27 cellular contexts compared by ENCODE assay signal in genomic region chr5:152607393-152608165, GRCh38.
DNase-seq lines count a peak whose midpoint lies in the region; ATAC-seq and TF ChIP-seq lines count a peak whose summit lies in the region.
"Had no signal": no experiment of that assay in that cellular context is flagged by ENCODE, and none has a peak within 500 bp of the region (broad histone marks: within the 10 kb centered on the region; RNA-seq: fewer than 3 reads in every experiment).

No MANE protein-coding gene starts in this region.

- H3K4me2 ChIP-seq in GM23338 (peak overlapping the region; percentile 21; the same call in 1 of the 2 replicates), neuronal stem cell (ENCODE audit: insufficient read depth, low read length, poor library complexity, severe bottlenecking) (no peak overlapping the region)
- H3K4me2 ChIP-seq: A549 had no signal

- peak; percentile 26 for DNase-seq in GM23338 (ENCODE audit: low spot score)
- DNase-seq in WTC11 (ENCODE audit: low spot score), result no peak
- no peak for DNase-seq in glutamatergic neuron
- peak; percentile 58 for DNase-seq in neuronal stem cell (ENCODE audit: low spot score)
- no peak for DNase-seq in GM03348 (ENCODE audit: low spot score)
- no peak for DNase-seq in cardiac septum (ENCODE audit: low spot score)
- DNase-seq: BE2C; Caco-2; CD4-positive, CD25-positive, alpha-beta regulatory T cell; DMS 273 treated with DMSO at 0.1 percent for 48 hours; DMS79 treated with DMSO at 0.1 percent for 48 hours; GM23248; HCEC 1CT; MG63; NCI-H1048; NCI-H1417 treated with DMSO at 0.1 percent for 48 hours; NCI-H187; NCI-H510A; NCI-H774; NK-92 treated with Interleukin-12 subunit alpha and Interleukin-12 subunit beta, amount 100 ng/mL, for 24 hours; SHP77 treated with DMSO at 0.1 percent for 48 hours had no signal

- no peak overlapping the region for H3K9ac ChIP-seq in neuronal stem cell (ENCODE audit: low read depth, low read length, poor library complexity)
- H3K9ac ChIP-seq: GM23248 had no signal

- peaks cover 6% of the 10 kb centered on the region for H3K4me1 Mint-ChIP-seq in GM23338
- H3K4me1 Mint-ChIP-seq in WTC11, result peaks cover 13% of the 10 kb centered on the region
- H3K4me1 Mint-ChIP-seq in glutamatergic neuron (ENCODE audit: low read depth, unreplicated experiment), result peaks cover 13% of the 10 kb centered on the region
- H3K4me1 Mint-ChIP-seq: CD4-positive, CD25-positive, alpha-beta regulatory T cell had no signal

- H2BK5ac ChIP-seq in neuronal stem cell (ENCODE audit: low read length), result no peak overlapping the region

- no peak overlapping the region for H2BK15ac ChIP-seq in neuronal stem cell (ENCODE audit: low read length)

- H2BK120ac ChIP-seq in neuronal stem cell (ENCODE audit: low read depth, low read length), result no peak overlapping the region

- no peaks in the 10 kb centered on the region for H3F3A ChIP-seq in GM23338 (replicated peaks; ENCODE audit: low read depth)

- H3K27me3 Mint-ChIP-seq in GM23338 (ENCODE audit: insufficient read depth, low read depth, poor library complexity) (no peaks in the 10 kb centered on the region), WTC11 (ENCODE audit: low read depth) (no peaks in the 10 kb centered on the region; the same call in 1 of the 2 replicates), glutamatergic neuron (ENCODE audit: unreplicated experiment) (no peaks in the 10 kb centered on the region)

- H3K9me3 Mint-ChIP-seq in GM23338, result no peaks in the 10 kb centered on the region
- H3K9me3 Mint-ChIP-seq in WTC11, result no peaks in the 10 kb centered on the region
- H3K9me3 Mint-ChIP-seq in glutamatergic neuron (ENCODE audit: unreplicated experiment), result no peaks in the 10 kb centered on the region

- no peaks in the 10 kb centered on the region for H3K36me3 Mint-ChIP-seq in GM23338 (ENCODE audit: low read depth)
- no peaks in the 10 kb centered on the region for H3K36me3 Mint-ChIP-seq in WTC11
- H3K36me3 Mint-ChIP-seq in glutamatergic neuron (ENCODE audit: unreplicated experiment), result no peaks in the 10 kb centered on the region
- H3K36me3 Mint-ChIP-seq: CD4-positive, CD25-positive, alpha-beta regulatory T cell had no signal

- H3K27me3 ChIP-seq in GM23338 (ENCODE audit: insufficient read depth) (no peaks in the 10 kb centered on the region), neuronal stem cell (ENCODE audit: control insufficient read depth in 3 of 3, insufficient read depth in 3 of 3, low read depth in 1 of 3, low read length in 3 of 3) (no peaks in the 10 kb centered on the region)
- H3K27me3 ChIP-seq: BE2C, MG63 had no signal

- H3K36me3 ChIP-seq in GM23338 (ENCODE audit: insufficient read depth), result no peaks in the 10 kb centered on the region
- no peaks in the 10 kb centered on the region for H3K36me3 ChIP-seq in neuronal stem cell (replicated peaks in 1 of 2; ENCODE audit: control insufficient read depth in 2 of 2, insufficient read depth in 2 of 2, low read length in 2 of 2)
- H3K36me3 ChIP-seq: BE2C, MG63 had no signal

- no peaks in the 10 kb centered on the region for H3K79me1 ChIP-seq in neuronal stem cell (ENCODE audit: low read depth, low read length)

- H2AFZ ChIP-seq in GM23338 (no peak overlapping the region; the same call in 1 of the 2 replicates), neuronal stem cell (ENCODE audit: low read length) (peak overlapping the region; percentile 21)
- H2AFZ ChIP-seq: GM23248 had no signal

- H3K79me2 ChIP-seq in GM23338 (replicated peaks; ENCODE audit: insufficient read depth), result no peaks in the 10 kb centered on the region

- H3K27ac ChIP-seq in GM23338 (ENCODE audit: low read depth) (no peak overlapping the region), neuronal stem cell (replicated peaks; ENCODE audit: low read length) (peak overlapping the region; percentile 80)
- H3K27ac ChIP-seq: A549, GM23248, RWPE1, SK-N-MC had no signal

- no peak overlapping the region for H3K14ac ChIP-seq in neuronal stem cell (ENCODE audit: low read length)

- CTCF ChIA-PET in WTC11 (lab: Charles Lee), result no interaction called here

- H3K4me1 ChIP-seq in GM23338 (ENCODE audit: insufficient read depth), result peaks cover 6% of the 10 kb centered on the region
- H3K4me1 ChIP-seq in neuronal stem cell (ENCODE audit: control insufficient read depth in 2 of 2, insufficient read depth in 1 of 2, low read depth in 1 of 2, low read length in 2 of 2), result peaks cover 5 to 15% of the 10 kb centered on the region in 2 donors
- H3K4me1 ChIP-seq: A549, BE2C, Caco-2 had no signal

- TF ChIP-seq CTCF in GM23338 (conservative IDR thresholded peaks at IDR 0.05; ENCODE audit: low read depth in 2 of 2) (no peak), WTC11 (IDR thresholded peaks at IDR 0.05) (no peak), glutamatergic neuron (IDR thresholded peaks at IDR 0.05; ENCODE audit: partially characterized antibody, unreplicated experiment) (no peak)

- H3K4me3 Mint-ChIP-seq in GM23338, result no peak overlapping the region
- H3K4me3 Mint-ChIP-seq in WTC11, result no peak overlapping the region
- peak overlapping the region; percentile 40 for H3K4me3 Mint-ChIP-seq in glutamatergic neuron (ENCODE audit: unreplicated experiment)
- H3K4me3 Mint-ChIP-seq: CD4-positive, CD25-positive, alpha-beta regulatory T cell had no signal

- intact Hi-C loops in cardiac septum (cut with DNase I), result no loop called here

- H3K27ac Mint-ChIP-seq in GM23338 (no peak overlapping the region), WTC11 (peak overlapping the region; percentile 4), glutamatergic neuron (ENCODE audit: unreplicated experiment) (peak overlapping the region; percentile 85)
- H3K27ac Mint-ChIP-seq: CD4-positive, CD25-positive, alpha-beta regulatory T cell had no signal

- H3K9me2 ChIP-seq in GM23338 (ENCODE audit: insufficient read depth), result no peaks in the 10 kb centered on the region

- ATAC-seq in GM23338 (peak; percentile 61), WTC11 (peak; percentile 75), HG03571 (IDR thresholded peaks at IDR 0.05; ENCODE audit: unreplicated experiment) (no peak)
- ATAC-seq: A549, HepG2, K562 had no signal

- no CpG with 5 or more reads among the region's 3 CpGs for WGBS in neuronal stem cell (ENCODE audit: extremely low coverage in 2 of 2, insufficient read length in 2 of 2, insufficient replicate concordance in 1 of 2), 2 donors

- H4K8ac ChIP-seq in neuronal stem cell (ENCODE audit: low read depth, low read length), result no peak overlapping the region

- no peaks in the 10 kb centered on the region for H3K9me3 ChIP-seq in neuronal stem cell (replicated peaks in 1 of 2; ENCODE audit: control insufficient read depth in 2 of 2, insufficient read depth in 1 of 2, low read depth in 1 of 2, low read length in 2 of 2)
- H3K9me3 ChIP-seq: A549, BE2C, Caco-2, MG63 had no signal

- no peak overlapping the region for H3K18ac ChIP-seq in neuronal stem cell (ENCODE audit: low read length)

- no peak overlapping the region for H3K23ac ChIP-seq in neuronal stem cell (ENCODE audit: low read depth, low read length, poor library complexity)

- POLR2A ChIA-PET in WTC11 (lab: Charles Lee), result no interaction called here

- H2AK5ac ChIP-seq in neuronal stem cell (ENCODE audit: low read depth, low read length), result no peak overlapping the region

- H2BK12ac ChIP-seq in neuronal stem cell (ENCODE audit: low read length), result no peak overlapping the region

- H4K20me1 ChIP-seq in GM23338 (replicated peaks; ENCODE audit: insufficient read depth), result no peaks in the 10 kb centered on the region

- H3K4me3 ChIP-seq in GM23338 (no peak overlapping the region), neuronal stem cell (ENCODE audit: low read length in 2 of 2) (no peak overlapping the region)
- H3K4me3 ChIP-seq: A549, GM23248, K562, MG63, SK-N-MC had no signal

- no peak overlapping the region for H4K91ac ChIP-seq in neuronal stem cell (ENCODE audit: low read depth, low read length, poor library complexity)

- H3K4ac ChIP-seq in neuronal stem cell (ENCODE audit: low read length), result no peak overlapping the region

TF ChIP-seq in GM23338, 12 proteins besides CTCF, POLR2A, EP300 and RAD21:
- no peak for TF ChIP-seq CREB1 (CRISPR knock-in tag; IDR thresholded peaks at IDR 0.05; ENCODE audit: low read depth)

TF ChIP-seq in WTC11, 78 proteins besides CTCF, POLR2A, EP300 and RAD21:
- no peak for TF ChIP-seq NFYB (CRISPR knock-in tag; conservative IDR thresholded peaks at IDR 0.05; ENCODE audit: low read depth)

Comparison
In these comparisons a context has a peak if more than half of its experiments do, and no peak if none do; other contexts are left out.
1. DNase-seq: peak in GM23338 (single experiment) and neuronal stem cell (single experiment); none in WTC11 (single experiment), glutamatergic neuron (single experiment), GM03348 (single experiment) and cardiac septum (single experiment).